ENCODE assay signal across 27 cellular contexts in genomic region chr18:38497281-38497680, GRCh38.
"Had no signal": no experiment of that assay in that cellular context is flagged by ENCODE, and none has a peak within 500 bp of the region (broad histone marks: within the 10 kb centered on the region; RNA-seq: fewer than 3 reads in every experiment).

No MANE protein-coding gene starts in this region.

- FAIRE-seq: frontal cortex had no signal

- H3K36me3 ChIP-seq: left lung, sigmoid colon, thyroid gland, upper lobe of right lung had no signal

- DNase-seq: activated CD4-positive, alpha-beta T cell treated with anti-CD3 and anti-CD28 coated beads for 4 hours; activated CD8-positive, alpha-beta memory T cell treated with anti-CD3 and anti-CD28 coated beads for 24 hours; activated CD8-positive, alpha-beta memory T cell treated with anti-CD3 and anti-CD28 coated beads, Interleukin-2, amount 50 U/mL, for 4 hours; activated naive CD4-positive, alpha-beta T cell treated with Interleukin-2 at 50 U/mL for 16 hours; activated T-cell treated with anti-CD3 and anti-CD28 coated beads, Interleukin-2, amount 50 U/mL, for 4 hours; body of pancreas; central memory CD4-positive, alpha-beta T cell; dermis blood vessel endothelial cell; effector CD8-positive, alpha-beta T cell; glutamatergic neuron; immature natural killer cell; kidney glomerular epithelial cell; left lung; naive thymus-derived CD8-positive, alpha-beta T cell; retina; sigmoid colon; stimulated activated CD4-positive, alpha-beta T cell treated with anti-CD3 and anti-CD28 coated beads, Interleukin-4, amount 100 ng/mL, for 1 hour; stimulated activated naive CD4-positive, alpha-beta T cell treated with Interleukin-2 at 50 U/mL for 16 hours; substantia nigra; thyroid gland; upper lobe of right lung had no signal

- H3K27me3 ChIP-seq: body of pancreas, hepatocyte, left lung, sigmoid colon, thyroid gland, upper lobe of right lung had no signal

- ATAC-seq: body of pancreas; left lung; naive thymus-derived CD8-positive, alpha-beta T cell; SK-N-SH treated with all-trans-retinoic acid at 6 μM for 48 hours; upper lobe of right lung; WTC11 had no signal

- H3K4me3 ChIP-seq: body of pancreas, hepatocyte, left lung, lung, sigmoid colon, smooth muscle cell, thyroid gland, upper lobe of right lung had no signal
